Comparison of ENCODE assay signal across 1 cellular context in the genomic region with DNA sequence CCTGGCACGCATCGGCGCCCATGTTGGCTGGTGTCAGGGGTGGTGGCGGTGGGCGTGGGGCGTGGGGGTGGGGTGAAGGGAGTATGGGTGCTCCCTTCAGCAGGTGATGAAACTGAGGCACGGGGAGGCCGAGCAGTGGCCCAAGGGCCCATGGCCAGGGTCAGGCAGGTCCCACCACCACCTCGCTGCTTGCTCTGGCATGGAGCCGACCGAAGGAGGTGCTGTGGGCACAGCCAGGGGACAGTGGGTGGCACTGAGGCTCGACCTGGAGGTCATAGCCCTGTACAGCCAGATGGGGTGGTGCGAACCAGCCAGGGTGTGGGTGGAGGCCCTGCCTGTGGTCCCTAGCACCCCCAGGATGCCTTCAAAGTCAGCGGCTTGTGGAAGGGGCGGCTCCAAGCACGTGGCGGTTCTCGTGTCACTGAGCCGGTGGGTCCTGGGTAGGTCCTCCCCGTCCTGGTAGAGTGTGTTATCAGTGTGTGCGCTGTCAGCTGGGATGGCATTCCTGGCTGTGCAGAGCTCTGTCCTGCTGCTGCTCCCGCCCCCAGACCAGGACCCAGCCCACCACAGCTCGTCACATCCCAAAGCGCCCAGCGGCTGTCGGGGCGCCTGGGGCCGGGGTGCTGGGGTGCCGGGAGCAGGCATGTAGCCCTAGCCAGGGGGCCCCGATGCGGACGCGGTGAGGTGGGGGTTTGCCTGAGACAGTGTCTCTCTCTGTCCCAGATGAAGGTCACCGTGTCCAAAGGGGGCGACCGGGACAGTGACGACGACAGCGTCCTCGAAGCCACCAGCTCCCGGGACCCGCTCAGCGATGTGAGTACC.
TF ChIP-seq lines count a peak whose summit lies in the region.

No MANE protein-coding gene starts in this region.

TF ChIP-seq in A549, 52 proteins besides CTCF, POLR2A, EP300 and RAD21 (continued from another document):
- TF ChIP-seq, protein P1, sequence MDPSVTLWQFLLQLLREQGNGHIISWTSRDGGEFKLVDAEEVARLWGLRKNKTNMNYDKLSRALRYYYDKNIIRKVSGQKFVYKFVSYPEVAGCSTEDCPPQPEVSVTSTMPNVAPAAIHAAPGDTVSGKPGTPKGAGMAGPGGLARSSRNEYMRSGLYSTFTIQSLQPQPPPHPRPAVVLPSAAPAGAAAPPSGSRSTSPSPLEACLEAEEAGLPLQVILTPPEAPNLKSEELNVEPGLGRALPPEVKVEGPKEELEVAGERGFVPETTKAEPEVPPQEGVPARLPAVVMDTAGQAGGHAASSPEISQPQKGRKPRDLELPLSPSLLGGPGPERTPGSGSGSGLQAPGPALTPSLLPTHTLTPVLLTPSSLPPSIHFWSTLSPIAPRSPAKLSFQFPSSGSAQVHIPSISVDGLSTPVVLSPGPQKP (IDR thresholded peaks at IDR 0.05; ENCODE audit: low read depth, low read length): no peak
- TF ChIP-seq, protein P2, sequence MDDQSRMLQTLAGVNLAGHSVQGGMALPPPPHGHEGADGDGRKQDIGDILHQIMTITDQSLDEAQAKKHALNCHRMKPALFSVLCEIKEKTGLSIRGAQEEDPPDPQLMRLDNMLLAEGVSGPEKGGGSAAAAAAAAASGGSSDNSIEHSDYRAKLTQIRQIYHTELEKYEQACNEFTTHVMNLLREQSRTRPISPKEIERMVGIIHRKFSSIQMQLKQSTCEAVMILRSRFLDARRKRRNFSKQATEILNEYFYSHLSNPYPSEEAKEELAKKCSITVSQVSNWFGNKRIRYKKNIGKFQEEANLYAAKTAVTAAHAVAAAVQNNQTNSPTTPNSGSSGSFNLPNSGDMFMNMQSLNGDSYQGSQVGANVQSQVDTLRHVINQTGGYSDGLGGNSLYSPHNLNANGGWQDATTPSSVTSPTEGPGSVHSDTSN (IDR thresholded peaks at IDR 0.05): no peak
